In the genomic region with DNA sequence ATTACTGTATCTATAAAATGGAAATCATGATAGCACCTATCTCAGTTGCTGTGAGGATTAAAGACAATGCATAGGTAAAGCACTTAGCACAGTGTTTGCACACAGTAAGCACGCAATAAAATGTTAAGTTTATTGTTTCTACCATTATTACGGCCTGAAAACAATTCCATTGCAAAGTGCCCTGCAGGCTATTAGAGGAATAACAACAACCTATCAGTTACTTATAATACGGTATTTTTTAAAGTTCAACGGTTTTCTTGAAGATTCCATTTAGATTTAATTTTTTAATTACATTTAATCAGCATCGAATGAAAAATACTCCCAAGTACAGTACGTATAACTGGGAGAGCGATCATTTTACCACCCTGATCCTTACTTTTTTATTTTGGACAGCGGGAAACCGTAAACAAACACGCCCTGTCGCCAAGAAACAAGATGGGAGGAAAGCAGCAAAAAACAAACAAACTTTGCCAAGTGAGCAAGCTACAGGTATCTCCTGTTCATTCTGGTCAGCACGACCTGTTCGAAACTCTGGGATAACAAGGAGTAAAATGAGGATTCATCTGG, we compare ENCODE assay signal across 8 cellular contexts. TPM values are rescaled to one million over a fixed set of nuclear protein-coding genes. Genes with fewer than 3 reads are reported as not detected.
DNase-seq lines count a peak whose midpoint lies in the region; ATAC-seq, FAIRE-seq and TF ChIP-seq lines count a peak whose summit lies in the region.

No MANE protein-coding gene starts in this region.

- H3K4me3 Mint-ChIP-seq in activated CD4-positive, alpha-beta T cell treated with anti-CD3 and anti-CD28 coated beads for 36 hours = peak overlapping the region; percentile 94
- H3K4me3 Mint-ChIP-seq in natural killer cell = peak overlapping the region; percentile 93

- peaks cover 34% of the 10 kb centered on the region for H3K79me2 ChIP-seq in MM.1S (ENCODE audit: low read length)

- H3K9me2 ChIP-seq in MM.1S (replicated peaks; ENCODE audit: insufficient read depth, low read length) = no peaks in the 10 kb centered on the region

- intact Hi-C loops in activated CD4-positive, alpha-beta T cell treated with anti-CD3 and anti-CD28 coated beads for 36 hours (cut with DNase I, micrococcal nuclease) = loop anchor here (1.0 to 5.0 kb wide), 8 partner anchors 345 to 1295 kb away; partner anchors contain the start of genes C11orf54 (in 2 of the 2), CEP295 (in 2 of the 2), TAF1D (in 2 of the 2) and ANKRD49 (in 1 of the 2)
- intact Hi-C loops in natural killer cell (cut with micrococcal nuclease) = loop anchor here (5.0 kb wide), 1 partner anchor 1295 kb away; the partner anchor contains the start of genes ANKRD49 and MRE11

- H3K9ac ChIP-seq in MM.1S (ENCODE audit: low read length) = peak overlapping the region; percentile 94

- peaks cover 8% of the 10 kb centered on the region for H3K36me3 Mint-ChIP-seq in activated CD4-positive, alpha-beta T cell treated with anti-CD3 and anti-CD28 coated beads for 36 hours (ENCODE audit: low read depth)
- H3K36me3 Mint-ChIP-seq in natural killer cell = no peaks in the 10 kb centered on the region

- peak overlapping the region; percentile 82; the same call in 1 of the 2 replicates for H3K27ac ChIP-seq in MM.1S (ENCODE audit: low read length)

- no peaks in the 10 kb centered on the region for H3K9me3 ChIP-seq in MM.1S (replicated peaks; ENCODE audit: insufficient read depth, low read length)

- TF ChIP-seq CTCF in MM.1S (IDR thresholded peaks at IDR 0.05; ENCODE audit: low read length) (peak; percentile 36), natural killer cell (IDR thresholded peaks at IDR 0.05) (peak; percentile 42), D721Med (IDR thresholded peaks at IDR 0.05; ENCODE audit: insufficient read depth, missing control alignments) (no peak)

- FAIRE-seq in D721Med (lab: Jason Lieb, UNC) = no peak

- no peaks in the 10 kb centered on the region for H4K20me1 ChIP-seq in MM.1S (ENCODE audit: insufficient read depth, low read length)

- no peaks in the 10 kb centered on the region for H3K9me3 Mint-ChIP-seq in activated CD4-positive, alpha-beta T cell treated with anti-CD3 and anti-CD28 coated beads for 36 hours (ENCODE audit: low read depth)
- no peaks in the 10 kb centered on the region for H3K9me3 Mint-ChIP-seq in natural killer cell

- H3K27me3 ChIP-seq in H7 (ENCODE audit: control insufficient read depth, insufficient read depth, low read length) = no peaks in the 10 kb centered on the region
- no peaks in the 10 kb centered on the region for H3K27me3 ChIP-seq in MM.1S (replicated peaks; ENCODE audit: insufficient read depth, low read length)

- peaks cover 22% of the 10 kb centered on the region for H3K4me1 Mint-ChIP-seq in activated CD4-positive, alpha-beta T cell treated with anti-CD3 and anti-CD28 coated beads for 36 hours
- H3K4me1 Mint-ChIP-seq in natural killer cell = peaks cover 11 to 12% of the 10 kb centered on the region in 2 donors

- H3K27me3 Mint-ChIP-seq in activated CD4-positive, alpha-beta T cell treated with anti-CD3 and anti-CD28 coated beads for 36 hours = no peaks in the 10 kb centered on the region
- peaks cover 6 to 10% of the 10 kb centered on the region in 2 donors for H3K27me3 Mint-ChIP-seq in natural killer cell (ENCODE audit: low read depth in 2 of 2)

- no peak for ATAC-seq in activated CD4-positive, alpha-beta T cell treated with anti-CD3 and anti-CD28 coated beads for 36 hours
- no peak for ATAC-seq in natural killer cell

- H2AFZ ChIP-seq in MM.1S (ENCODE audit: low read length) = peak overlapping the region; percentile 87

- CTCF ChIA-PET in activated CD4-positive, alpha-beta T cell treated with anti-CD3 and anti-CD28 coated beads for 36 hours (lab: Charles Lee) = interaction anchor here (0.6 kb wide), 2 partner anchors 126 to 459 kb away, joined by 3 to 4 read pairs; no protein-coding TSS in a partner anchor

- no peaks in the 10 kb centered on the region for H3K4me1 ChIP-seq in MM.1S (ENCODE audit: low read length)

- peak overlapping the region; percentile 77 for H3K4me2 ChIP-seq in MM.1S (ENCODE audit: low read depth, low read length)

- no peak for DNase-seq in activated CD4-positive, alpha-beta T cell treated with anti-CD3 and anti-CD28 coated beads for 36 hours
- no peak for DNase-seq in activated CD4-positive, alpha-beta T cell treated with anti-CD3 and anti-CD28 coated beads, Interleukin-2, amount 50 U/mL, for 48 hours
- no peak for DNase-seq in H7
- DNase-seq in MM.1S = no peak
- peak; percentile 48 for DNase-seq in dermis blood vessel endothelial cell
- DNase-seq in natural killer cell = no peak
- DNase-seq in D721Med (ENCODE audit: insufficient read length, low spot score) = no peak
- no peak for DNase-seq in 8988T

- POLR2A ChIA-PET in activated CD4-positive, alpha-beta T cell treated with anti-CD3 and anti-CD28 coated beads for 36 hours (lab: Charles Lee) = interaction anchor here (1.3 kb wide), 1 partner anchor 544 kb away, joined by 3 read pairs; the partner anchor contains the start of genes C11orf54 and TAF1D

- peak overlapping the region; percentile 93 for H3K4me3 ChIP-seq in H7 (ENCODE audit: insufficient read depth, low read depth, low read length)
- H3K4me3 ChIP-seq in MM.1S (ENCODE audit: low read length) = peak overlapping the region; percentile 79

- H3K36me3 ChIP-seq in H7 (replicated peaks; ENCODE audit: control insufficient read depth, insufficient read depth, low read length) (no peaks in the 10 kb centered on the region), MM.1S (replicated peaks; ENCODE audit: insufficient read depth, low read length) (no peaks in the 10 kb centered on the region)

- peak overlapping the region; percentile 97 for H3K27ac Mint-ChIP-seq in activated CD4-positive, alpha-beta T cell treated with anti-CD3 and anti-CD28 coated beads for 36 hours
- H3K27ac Mint-ChIP-seq in natural killer cell = peak overlapping the region; percentile 91 to 95

- H3F3A ChIP-seq in MM.1S (ENCODE audit: insufficient read depth, low read length) = peaks cover 4% of the 10 kb centered on the region; the same call in 1 of the 2 replicates

RNA-seq across cellular contexts. Expression of gene SLC36A4, which starts 0.9 kb away (rescaled TPM):
- 10 to 100 TPM; 13.9 to 16.1 TPM for total RNA-seq in activated CD4-positive, alpha-beta T cell treated with anti-CD3 and anti-CD28 coated beads for 36 hours
- total RNA-seq in H7 (2014; rRNA removed; shearing (Covaris generic)) = 7.9 and 9.7 TPM in 2 replicates
- total RNA-seq in dermis blood vessel endothelial cell (6.3 and 11.4 TPM in 2 replicates), natural killer cell (10 to 100 TPM; 14.2 to 17.0 (median 14.6) TPM)
